ENCODE assay signal across 21 cellular contexts in genomic region chr4:40933272-40934053, GRCh38.
DNase-seq lines count a peak whose midpoint lies in the region; ATAC-seq and TF ChIP-seq lines count a peak whose summit lies in the region.
"Had no signal": no experiment of that assay in that cellular context is flagged by ENCODE, and none has a peak within 500 bp of the region (broad histone marks: within the 10 kb centered on the region; RNA-seq: fewer than 3 reads in every experiment).

No MANE protein-coding gene starts in this region.

- H3K27me3 ChIP-seq in fibroblast of lung (ENCODE audit: control insufficient read depth, insufficient read depth, low read length) (no peaks in the 10 kb centered on the region), osteoblast (ENCODE audit: insufficient read depth, low read length) (no peaks in the 10 kb centered on the region)
- H3K27me3 ChIP-seq: breast epithelium had no signal

- H3K4me3 ChIP-seq in fibroblast of lung (replicated peaks in 1 of 4; ENCODE audit: control extremely low read depth in 1 of 4, insufficient read depth in 1 of 4, low read depth in 3 of 4, low read length in 4 of 4) (no peak overlapping the region), osteoblast (ENCODE audit: insufficient read depth, low read length) (no peak overlapping the region)
- H3K4me3 ChIP-seq: breast epithelium, skin epidermis had no signal

- no peaks in the 10 kb centered on the region for H3K9me3 Mint-ChIP-seq in activated T-cell treated with anti-CD3 and anti-CD28 coated beads, Interleukin-2, amount 50 U/mL, for 72 hours
- H3K9me3 Mint-ChIP-seq: nephron progenitor cell; stimulated activated naive CD8-positive, alpha-beta T cell treated with anti-CD3 and anti-CD28 coated beads, Interleukin-15, Interleukin-2, amounts not matched to agents 100 ng/mL and 50 ng/mL, for 24 hours had no signal

- no peaks in the 10 kb centered on the region for H4K20me1 ChIP-seq in fibroblast of lung (ENCODE audit: control insufficient read depth, extremely low read depth, insufficient read depth, low read length)
- no peaks in the 10 kb centered on the region for H4K20me1 ChIP-seq in osteoblast (ENCODE audit: insufficient read depth, low read length)

- H3K4me1 ChIP-seq in fibroblast of lung (ENCODE audit: control insufficient read depth, extremely low read depth, insufficient read depth, low read length) (no peaks in the 10 kb centered on the region), osteoblast (ENCODE audit: insufficient read depth, low read length) (no peaks in the 10 kb centered on the region)
- H3K4me1 ChIP-seq: breast epithelium had no signal

- no peak overlapping the region for H3K4me3 Mint-ChIP-seq in activated T-cell treated with anti-CD3 and anti-CD28 coated beads, Interleukin-2, amount 50 U/mL, for 72 hours
- H3K4me3 Mint-ChIP-seq: nephron progenitor cell; stimulated activated naive CD8-positive, alpha-beta T cell treated with anti-CD3 and anti-CD28 coated beads, Interleukin-15, Interleukin-2, amounts not matched to agents 100 ng/mL and 50 ng/mL, for 24 hours had no signal

- H3K4me2 ChIP-seq in fibroblast of lung (ENCODE audit: extremely low read depth, insufficient read depth, low read length) (no peak overlapping the region), osteoblast (ENCODE audit: insufficient read depth, low read length) (no peak overlapping the region)

- no peaks in the 10 kb centered on the region for H3K4me1 Mint-ChIP-seq in activated T-cell treated with anti-CD3 and anti-CD28 coated beads, Interleukin-2, amount 50 U/mL, for 72 hours (ENCODE audit: low read depth)
- H3K4me1 Mint-ChIP-seq: nephron progenitor cell had no signal

- H3K79me2 ChIP-seq in fibroblast of lung (ENCODE audit: control insufficient read depth, insufficient read depth, low read length) (no peaks in the 10 kb centered on the region), osteoblast (ENCODE audit: insufficient read depth, low read length) (no peaks in the 10 kb centered on the region)

- no peak overlapping the region for H3K9ac ChIP-seq in fibroblast of lung (ENCODE audit: insufficient read depth, low read length)

- no peaks in the 10 kb centered on the region for H3K27me3 Mint-ChIP-seq in activated T-cell treated with anti-CD3 and anti-CD28 coated beads, Interleukin-2, amount 50 U/mL, for 72 hours (ENCODE audit: low read depth)

- no peak overlapping the region for H2AFZ ChIP-seq in fibroblast of lung (ENCODE audit: low read length)
- no peak overlapping the region for H2AFZ ChIP-seq in osteoblast (ENCODE audit: low read length)

- H3K36me3 ChIP-seq in fibroblast of lung (ENCODE audit: control insufficient read depth, insufficient read depth, low read length) (no peaks in the 10 kb centered on the region), osteoblast (ENCODE audit: insufficient read depth, low read length) (peaks cover 16% of the 10 kb centered on the region)
- H3K36me3 ChIP-seq: breast epithelium, WERI-Rb-1 had no signal

- ATAC-seq in SK-N-SH treated with all-trans-retinoic acid at 6 μM for 48 hours, result peak; percentile 65
- no peak for ATAC-seq in stimulated activated naive CD8-positive, alpha-beta T cell treated with anti-CD3 and anti-CD28 coated beads, Interleukin-15, Interleukin-2, amounts not matched to agents 100 U/mL and 50 U/mL, for 24 hours
- no peak for ATAC-seq in activated T-cell treated with anti-CD3 and anti-CD28 coated beads, Interleukin-2, amount 50 U/mL, for 72 hours (replicated peaks in 1 of 2)

- no peak overlapping the region for H3K27ac Mint-ChIP-seq in activated T-cell treated with anti-CD3 and anti-CD28 coated beads, Interleukin-2, amount 50 U/mL, for 72 hours
- H3K27ac Mint-ChIP-seq: nephron progenitor cell; stimulated activated naive CD8-positive, alpha-beta T cell treated with anti-CD3 and anti-CD28 coated beads, Interleukin-15, Interleukin-2, amounts not matched to agents 100 ng/mL and 50 ng/mL, for 24 hours had no signal

- TF ChIP-seq CTCF in fibroblast of lung (conservative IDR thresholded peaks at IDR 0.05 in 1 of 2, IDR thresholded peaks at IDR 0.05 in 1 of 2; ENCODE audit: low read depth in 1 of 2, low read length in 2 of 2) (no peak), osteoblast (IDR thresholded peaks at IDR 0.05; ENCODE audit: extremely low read depth, low read depth, low read length) (no peak)

- H3K9me3 ChIP-seq in fibroblast of lung (ENCODE audit: control insufficient read depth, insufficient read depth, low read depth, low read length) (no peaks in the 10 kb centered on the region), osteoblast (ENCODE audit: low read depth, low read length) (no peaks in the 10 kb centered on the region)
- H3K9me3 ChIP-seq: breast epithelium had no signal

- DNase-seq in Ammon's horn (ENCODE audit: low spot score) (peak; percentile 90), fibroblast of lung (ENCODE audit: low read depth in 2 of 2) (peak; percentile 64 to 80), nucleus accumbens (lab: John Stamatoyannopoulos, UW) (peak in 52 of 56 donors; percentile 3 to 86 (median 67)), osteoblast (ENCODE audit: insufficient read length, low spot score, missing footprints) (no peak), amniotic stem cell (lab: John Stamatoyannopoulos, UW) (no peak)
- DNase-seq in stimulated activated naive CD8-positive, alpha-beta T cell treated with anti-CD3 and anti-CD28 coated beads, Interleukin-15, Interleukin-2, amounts not matched to agents 100 U/mL and 50 U/mL, for 24 hours, result no peak
- no peak for DNase-seq in activated T-cell treated with anti-CD3 and anti-CD28 coated beads, Interleukin-2, amount 50 U/mL, for 72 hours
- DNase-seq: activated effector memory CD4-positive, alpha-beta T cell treated with anti-CD3 and anti-CD28 coated beads, Interleukin-2, amount 50 U/mL, for 16 hours; DMS 273 treated with DMSO at 0.1 percent for 48 hours; Kasumi-1; NCI-H187 treated with DMSO at 0.1 percent for 48 hours; NCI-H524; nephron progenitor cell; OCI-M1; SW 1271; WERI-Rb-1 had no signal

- H3K27ac ChIP-seq in fibroblast of lung (ENCODE audit: insufficient read depth, low read length) (no peak overlapping the region), osteoblast (ENCODE audit: low read depth, low read length) (no peak overlapping the region)
- H3K27ac ChIP-seq: HL-60, skin epidermis, WERI-Rb-1 had no signal

- H3K36me3 Mint-ChIP-seq in activated T-cell treated with anti-CD3 and anti-CD28 coated beads, Interleukin-2, amount 50 U/mL, for 72 hours (ENCODE audit: insufficient read depth in 2 of 2), result no peaks in the 10 kb centered on the region

TF ChIP-seq in SK-N-SH treated with all-trans-retinoic acid at 6 μM for 48 hours, 23 proteins besides CTCF, POLR2A, EP300 and RAD21:
- TF ChIP-seq GLIS3 (CRISPR knock-in tag; IDR thresholded peaks at IDR 0.05) (no peak), TCF4 (CRISPR knock-in tag; IDR thresholded peaks at IDR 0.05; ENCODE audit: borderline replicate concordance) (no peak), ESRRG (CRISPR knock-in tag; IDR thresholded peaks at IDR 0.05) (no peak), ZFP30 (CRISPR knock-in tag; IDR thresholded peaks at IDR 0.05) (no peak), ARNTL (CRISPR knock-in tag; IDR thresholded peaks at IDR 0.05; ENCODE audit: borderline replicate concordance, low read depth) (no peak), ZFP3 (CRISPR knock-in tag; IDR thresholded peaks at IDR 0.05) (no peak)

Comparison
In these comparisons a context has a peak if more than half of its experiments do, and no peak if none do; other contexts are left out.
1. DNase-seq: peak in Ammon's horn (single experiment), fibroblast of lung (2 of 2) and nucleus accumbens (52 of 56); none in stimulated activated naive CD8-positive, alpha-beta T cell treated with anti-CD3 and anti-CD28 coated beads, Interleukin-15, Interleukin-2, amounts not matched to agents 100 U/mL and 50 U/mL, for 24 hours (single experiment), osteoblast (single experiment), activated T-cell treated with anti-CD3 and anti-CD28 coated beads, Interleukin-2, amount 50 U/mL, for 72 hours (0 of 2) and amniotic stem cell (single experiment).